ENCODE assay signal across 2 cellular contexts in genomic region chr13:60170414-60170813, GRCh38.
TF ChIP-seq lines count a peak whose summit lies in the region.

No MANE protein-coding gene starts in this region.

TF ChIP-seq in IMR-90, 13 proteins besides CTCF, POLR2A, EP300 and RAD21 (continued from another document):
- TF ChIP-seq NFE2L2 (IDR thresholded peaks at IDR 0.05; ENCODE audit: low read depth, low read length) (no peak), MAFK (IDR thresholded peaks at IDR 0.05; ENCODE audit: low read depth, low read length) (no peak), CEBPB (IDR thresholded peaks at IDR 0.05; ENCODE audit: low read depth, low read length) (peak; percentile 23; the same call in 1 of the 2 replicates), CHD1 (IDR thresholded peaks at IDR 0.05; ENCODE audit: low read depth, low read length) (no peak), FOS (IDR thresholded peaks at IDR 0.05; ENCODE audit: low read depth, low read length) (no peak), MXI1 (IDR thresholded peaks at IDR 0.05; ENCODE audit: borderline replicate concordance, low read depth, low read length) (no peak), MAZ (IDR thresholded peaks at IDR 0.05; ENCODE audit: borderline replicate concordance, low read depth, low read length) (no peak)
TF ChIP-seq in IMR-90: peak in this region for 1.

TF ChIP-seq in K562, 482 proteins besides CTCF, POLR2A, EP300 and RAD21 (continues in another document):
- no peak for TF ChIP-seq AFF1 (IDR thresholded peaks at IDR 0.05; ENCODE audit: low read depth in 1 of 2, partially characterized antibody in 2 of 2)
- no peak for TF ChIP-seq FOXK1 (CRISPR knock-in tag; IDR thresholded peaks at IDR 0.05; ENCODE audit: borderline replicate concordance)
- TF ChIP-seq ZZZ3 (IDR thresholded peaks at IDR 0.05): no peak
- peak; percentile 53; the same call in 1 of the 2 replicates for TF ChIP-seq ZNF384 (IDR thresholded peaks at IDR 0.05; ENCODE audit: low read depth, low read length)
- TF ChIP-seq LCOR (CRISPR knock-in tag; IDR thresholded peaks at IDR 0.05): no peak
- TF ChIP-seq ZBED1 (IDR thresholded peaks at IDR 0.05): no peak
- peak; percentile 45; the same call in 1 of the 2 replicates for TF ChIP-seq CEBPB (tag; IDR thresholded peaks at IDR 0.05)
- no peak for TF ChIP-seq TAL1 (IDR thresholded peaks at IDR 0.05)
- no peak for TF ChIP-seq BRF1 (IDR thresholded peaks at IDR 0.05; ENCODE audit: borderline replicate concordance, extremely low read depth, insufficient read length)
- TF ChIP-seq SETDB1 (IDR thresholded peaks at IDR 0.05; ENCODE audit: low read length): no peak
- TF ChIP-seq PTTG1 (tag; IDR thresholded peaks at IDR 0.05; ENCODE audit: low read depth): no peak
- TF ChIP-seq USF1 (CRISPR knock-in tag; IDR thresholded peaks at IDR 0.05): no peak
- no peak for TF ChIP-seq XRCC5 (IDR thresholded peaks at IDR 0.05; ENCODE audit: low read depth, low read length)
- TF ChIP-seq TRIM24 (IDR thresholded peaks at IDR 0.05): peak; percentile 44 to 60; a peak in 2 of 4 replicates
- TF ChIP-seq SMARCA5 (IDR thresholded peaks at IDR 0.05): no peak
- TF ChIP-seq, protein P1, sequence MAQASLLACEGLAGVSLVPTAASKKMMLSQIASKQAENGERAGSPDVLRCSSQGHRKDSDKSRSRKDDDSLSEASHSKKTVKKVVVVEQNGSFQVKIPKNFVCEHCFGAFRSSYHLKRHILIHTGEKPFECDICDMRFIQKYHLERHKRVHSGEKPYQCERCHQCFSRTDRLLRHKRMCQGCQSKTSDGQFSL (CRISPR knock-in tag; IDR thresholded peaks at IDR 0.05): no peak
- TF ChIP-seq, protein P1 (tag; IDR thresholded peaks at IDR 0.05): no peak
- no peak for TF ChIP-seq PRDM10 (IDR thresholded peaks at IDR 0.05; ENCODE audit: partially characterized antibody)
- TF ChIP-seq, protein P2, sequence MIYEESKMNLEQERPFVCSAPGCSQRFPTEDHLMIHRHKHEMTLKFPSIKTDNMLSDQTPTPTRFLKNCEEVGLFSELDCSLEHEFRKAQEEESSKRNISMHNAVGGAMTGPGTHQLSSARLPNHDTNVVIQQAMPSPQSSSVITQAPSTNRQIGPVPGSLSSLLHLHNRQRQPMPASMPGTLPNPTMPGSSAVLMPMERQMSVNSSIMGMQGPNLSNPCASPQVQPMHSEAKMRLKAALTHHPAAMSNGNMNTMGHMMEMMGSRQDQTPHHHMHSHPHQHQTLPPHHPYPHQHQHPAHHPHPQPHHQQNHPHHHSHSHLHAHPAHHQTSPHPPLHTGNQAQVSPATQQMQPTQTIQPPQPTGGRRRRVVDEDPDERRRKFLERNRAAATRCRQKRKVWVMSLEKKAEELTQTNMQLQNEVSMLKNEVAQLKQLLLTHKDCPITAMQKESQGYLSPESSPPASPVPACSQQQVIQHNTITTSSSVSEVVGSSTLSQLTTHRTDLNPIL (CRISPR knock-in tag; IDR thresholded peaks at IDR 0.05): no peak
- TF ChIP-seq, protein P3, sequence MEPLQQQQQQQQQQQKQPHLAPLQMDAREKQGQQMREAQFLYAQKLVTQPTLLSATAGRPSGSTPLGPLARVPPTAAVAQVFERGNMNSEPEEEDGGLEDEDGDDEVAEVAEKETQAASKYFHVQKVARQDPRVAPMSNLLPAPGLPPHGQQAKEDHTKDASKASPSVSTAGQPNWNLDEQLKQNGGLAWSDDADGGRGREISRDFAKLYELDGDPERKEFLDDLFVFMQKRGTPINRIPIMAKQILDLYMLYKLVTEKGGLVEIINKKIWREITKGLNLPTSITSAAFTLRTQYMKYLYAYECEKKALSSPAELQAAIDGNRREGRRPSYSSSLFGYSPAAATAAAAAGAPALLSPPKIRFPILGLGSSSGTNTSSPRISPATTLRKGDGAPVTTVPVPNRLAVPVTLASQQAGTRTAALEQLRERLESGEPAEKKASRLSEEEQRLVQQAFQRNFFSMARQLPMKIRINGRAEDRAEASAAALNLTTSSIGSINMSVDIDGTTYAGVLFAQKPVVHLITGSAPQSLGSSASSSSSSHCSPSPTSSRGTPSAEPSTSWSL (CRISPR knock-in tag; IDR thresholded peaks at IDR 0.05; ENCODE audit: borderline replicate concordance): no peak
- no peak for TF ChIP-seq ZMIZ1 (IDR thresholded peaks at IDR 0.05; ENCODE audit: low read depth in 2 of 2, low read length in 2 of 2)
- no peak for TF ChIP-seq CHD2 (IDR thresholded peaks at IDR 0.05; ENCODE audit: low read depth, low read length)
- TF ChIP-seq RUNX1 (IDR thresholded peaks at IDR 0.05; ENCODE audit: low read depth): no peak
- TF ChIP-seq ATF2 (CRISPR knock-in tag; IDR thresholded peaks at IDR 0.05): no peak
- TF ChIP-seq ZNF586 (CRISPR knock-in tag; conservative IDR thresholded peaks at IDR 0.05): no peak
- TF ChIP-seq SRSF9 (IDR thresholded peaks at IDR 0.05; ENCODE audit: borderline replicate concordance, low read depth, low read length): no peak
- TF ChIP-seq MAFK (IDR thresholded peaks at IDR 0.05; ENCODE audit: low read length): no peak
- no peak for TF ChIP-seq CEBPG (CRISPR knock-in tag; IDR thresholded peaks at IDR 0.05)
- TF ChIP-seq CEBPG (tag; conservative IDR thresholded peaks at IDR 0.05 in 1 of 2, IDR thresholded peaks at IDR 0.05 in 1 of 2): 0 out of 4 replicates have a peak, but pooled peaks of 1 of the 2 experiments have one; percentile 33
- no peak for TF ChIP-seq XRCC4 (IDR thresholded peaks at IDR 0.05; ENCODE audit: extremely low read depth, insufficient read depth, insufficient read length)
- no peak for TF ChIP-seq CLOCK (CRISPR knock-in tag; IDR thresholded peaks at IDR 0.05; ENCODE audit: borderline replicate concordance)
